In genomic region chr1:60802884-60803283, GRCh38 we compare ENCODE assay signal across 11 cellular contexts.
"Had no signal": no experiment of that assay in that cellular context is flagged by ENCODE, and none has a peak within 500 bp of the region (broad histone marks: within the 10 kb centered on the region; RNA-seq: fewer than 3 reads in every experiment).

No MANE protein-coding gene starts in this region.

- H3K9ac ChIP-seq: GM23248 had no signal

- H3K36me3 ChIP-seq: HAP-1 had no signal

- H3K9me3 ChIP-seq: HAP-1 had no signal

- H3K4me3 ChIP-seq: GM23248, GM23338, HAP-1 had no signal

- ATAC-seq: GM23338, HCT116 had no signal

- H3K27ac Mint-ChIP-seq: GM23338, H9, HFFc6 had no signal

- H3K4me1 ChIP-seq: HAP-1 had no signal

- DNase-seq: GM23248, GOT3, H7, H9, HCEC 1CT, HFFc6 had no signal

- H3K4me3 Mint-ChIP-seq: GM23338, H9, HFFc6 had no signal

- H3K4me1 Mint-ChIP-seq: GM23338, H9 had no signal

- H2AFZ ChIP-seq: GM23248, GM23338 had no signal

- H3K4me2 ChIP-seq: GM23338 had no signal

- H3K27ac ChIP-seq: GM23248 had no signal

- FAIRE-seq: H1, H54 had no signal
